8 cellular contexts compared by ENCODE assay signal in genomic region chr7:80134536-80135305, GRCh38. TPM values are rescaled to one million over a fixed set of nuclear protein-coding genes. Genes with fewer than 3 reads are reported as not detected.
DNase-seq lines count a peak whose midpoint lies in the region; ATAC-seq and TF ChIP-seq lines count a peak whose summit lies in the region.

GNAI1 (plus strand) TSS chr7:80134831; CDS start chr7:80135161, 330 bp downstream.

- H3K4me1 Mint-ChIP-seq in activated T-helper 17 cell treated with anti-CD3 and anti-CD28 coated beads, Interleukin-2, amount 50 U/mL, for 72 hours: peaks cover 5% of the 10 kb centered on the region
- peaks cover 20 to 39% (median 27%) of the 10 kb centered on the region in 4 donors for H3K4me1 Mint-ChIP-seq in naive thymus-derived CD8-positive, alpha-beta T cell
- H3K4me1 Mint-ChIP-seq in type B pancreatic cell (ENCODE audit: unreplicated experiment): peaks cover 31% of the 10 kb centered on the region

- POLR2A ChIA-PET in naive thymus-derived CD8-positive, alpha-beta T cell (lab: Charles Lee): interaction anchor here (1.0 kb wide), 1 partner anchor 30 kb away, joined by 4 read pairs; no protein-coding TSS in a partner anchor

- peak; percentile 8 for TF ChIP-seq CTCF in foreskin fibroblast (IDR thresholded peaks at IDR 0.05; ENCODE audit: low read depth, low read length)
- TF ChIP-seq CTCF in type B pancreatic cell (conservative IDR thresholded peaks at IDR 0.05): peak; percentile 67

- no peaks in the 10 kb centered on the region for H3K36me3 Mint-ChIP-seq in activated T-helper 17 cell treated with anti-CD3 and anti-CD28 coated beads, Interleukin-2, amount 50 U/mL, for 72 hours (ENCODE audit: low read depth)
- no peaks in the 10 kb centered on the region for H3K36me3 Mint-ChIP-seq in naive thymus-derived CD8-positive, alpha-beta T cell
- no peaks in the 10 kb centered on the region for H3K36me3 Mint-ChIP-seq in type B pancreatic cell

- ATAC-seq in HG02678 (IDR thresholded peaks at IDR 0.05; ENCODE audit: unreplicated experiment): peak; percentile 41
- no peak for ATAC-seq in activated T-helper 17 cell treated with anti-CD3 and anti-CD28 coated beads, Interleukin-2, amount 50 U/mL, for 72 hours (replicated peaks)
- ATAC-seq in naive thymus-derived CD8-positive, alpha-beta T cell: peak; percentile 64 to 67
- no peak for ATAC-seq in HG03378 (IDR thresholded peaks at IDR 0.05; ENCODE audit: unreplicated experiment)

- H3K27me3 Mint-ChIP-seq in activated T-helper 17 cell treated with anti-CD3 and anti-CD28 coated beads, Interleukin-2, amount 50 U/mL, for 72 hours: peaks cover 35% of the 10 kb centered on the region
- H3K27me3 Mint-ChIP-seq in naive thymus-derived CD8-positive, alpha-beta T cell: peaks cover 3 to 37% (median 13%) of the 10 kb centered on the region in 5 donors
- H3K27me3 Mint-ChIP-seq in type B pancreatic cell: peaks cover 10% of the 10 kb centered on the region

- peaks cover 12% of the 10 kb centered on the region for H3K9me3 Mint-ChIP-seq in activated T-helper 17 cell treated with anti-CD3 and anti-CD28 coated beads, Interleukin-2, amount 50 U/mL, for 72 hours
- no peaks in the 10 kb centered on the region for H3K9me3 Mint-ChIP-seq in naive thymus-derived CD8-positive, alpha-beta T cell
- no peaks in the 10 kb centered on the region for H3K9me3 Mint-ChIP-seq in type B pancreatic cell

- H3K27ac Mint-ChIP-seq in activated T-helper 17 cell treated with anti-CD3 and anti-CD28 coated beads, Interleukin-2, amount 50 U/mL, for 72 hours: no peak within 1 kb of the TSS
- H3K27ac Mint-ChIP-seq in naive thymus-derived CD8-positive, alpha-beta T cell: peak within 1 kb of the TSS; percentile 49 to 88 (median 68)
- H3K27ac Mint-ChIP-seq in type B pancreatic cell: peak within 1 kb of the TSS; percentile 87

- DNase-seq in ELF-1 (ENCODE audit: low read depth, low spot score) (peak; percentile 72), NCI-H526 (lab: John Stamatoyannopoulos, UW) (peak; percentile 71 to 94), foreskin fibroblast (peak; percentile 93 to 97), type B pancreatic cell (ENCODE audit: extremely low spot score, unreplicated experiment) (peak; percentile 88)
- peak; percentile 2 to 63 (median 36) for DNase-seq in naive thymus-derived CD8-positive, alpha-beta T cell

- peak within 1 kb of the TSS; percentile 68 to 88 for H3K4me3 ChIP-seq in foreskin fibroblast (ENCODE audit: low read depth in 1 of 2, low read length in 2 of 2)

- H3K4me3 Mint-ChIP-seq in activated T-helper 17 cell treated with anti-CD3 and anti-CD28 coated beads, Interleukin-2, amount 50 U/mL, for 72 hours: peak within 1 kb of the TSS; percentile 43
- H3K4me3 Mint-ChIP-seq in naive thymus-derived CD8-positive, alpha-beta T cell: peak within 1 kb of the TSS; percentile 84 to 93 (median 89)
- peak within 1 kb of the TSS; percentile 89 for H3K4me3 Mint-ChIP-seq in type B pancreatic cell

RNA-seq across cellular contexts. Expression of gene GNAI1, which starts in this region (rescaled TPM):
- total RNA-seq in activated T-helper 17 cell treated with anti-CD3 and anti-CD28 coated beads, Interleukin-2, amount 50 U/mL, for 72 hours: not detected
- 1 to 10 TPM; 1.5 to 2.0 TPM for total RNA-seq in naive thymus-derived CD8-positive, alpha-beta T cell
- 10 to 100 TPM in 1 of 3 donors, 1 to 10 TPM in 2; 2.5 to 10.1 (median 6.7) TPM for polyA plus RNA-seq in naive thymus-derived CD8-positive, alpha-beta T cell
- 20.9 and 39.2 TPM in 2 replicates for total RNA-seq in type B pancreatic cell (ENCODE audit: low replicate concordance)

Comparison
In these comparisons a context has a peak if more than half of its experiments do, and no peak if none do; other contexts are left out.
1. DNase-seq: peak in every context shown above with its lines; median percentile 95 in foreskin fibroblast; 88 in type B pancreatic cell; 82 in NCI-H526; 72 in ELF-1; 36 in naive thymus-derived CD8-positive, alpha-beta T cell.
2. ATAC-seq: peak in HG02678 (single experiment) and naive thymus-derived CD8-positive, alpha-beta T cell (2 of 2); none in activated T-helper 17 cell treated with anti-CD3 and anti-CD28 coated beads, Interleukin-2, amount 50 U/mL, for 72 hours (single experiment) and HG03378 (single experiment).
3. Peak in every context shown above with its lines, with median percentiles within 50 percentile points of each other: H3K4me3 Mint-ChIP-seq.